27 cellular contexts compared by ENCODE assay signal in the genomic region with DNA sequence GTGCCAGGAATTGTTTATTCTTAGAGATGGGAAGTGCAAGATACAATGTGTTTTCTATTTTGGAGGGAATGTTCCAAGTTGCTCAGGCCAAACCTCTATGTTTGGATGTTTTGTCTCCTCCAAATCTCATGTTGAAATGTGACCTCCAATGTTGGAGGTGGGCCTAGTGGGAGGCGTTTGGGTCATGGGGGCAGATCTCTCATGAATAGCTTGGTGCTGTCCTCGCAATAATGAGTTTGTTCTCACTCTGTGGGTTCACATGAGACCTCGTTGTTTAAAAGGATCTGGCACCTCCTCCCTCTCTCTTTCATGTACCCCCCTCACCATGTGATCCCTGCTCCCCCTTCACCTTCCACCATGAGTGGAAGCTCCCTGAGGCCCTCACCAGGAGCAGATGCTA. TPM values are rescaled to one million over a fixed set of nuclear protein-coding genes. Genes with fewer than 3 reads are reported as not detected.
"Had no signal": no experiment of that assay in that cellular context is flagged by ENCODE, and none has a peak within 500 bp of the region (broad histone marks: within the 10 kb centered on the region; RNA-seq: fewer than 3 reads in every experiment).

No MANE protein-coding gene starts in this region.

- H3K4me1 ChIP-seq: foreskin keratinocyte, gastroesophageal sphincter, lower lobe of right lung, prostate gland, upper lobe of right lung, uterus had no signal

- H3K27ac ChIP-seq: dorsolateral prefrontal cortex, foreskin keratinocyte, gastroesophageal sphincter, heart left ventricle, hepatocyte, left ventricle myocardium inferior, lower lobe of right lung, prostate gland, right atrium auricular region, skin epidermis, spleen, thoracic aorta, transverse colon, upper lobe of right lung, uterus had no signal

- H3K27me3 ChIP-seq: right atrium auricular region, transverse colon, upper lobe of right lung, uterus had no signal

- H2AFZ ChIP-seq: hepatocyte had no signal

- ATAC-seq: foreskin keratinocyte; gastroesophageal sphincter; heart left ventricle; left colon; lower lobe of right lung; stimulated activated memory B cell treated with anti-CD40 and anti-IgM and Interleukin-4, amounts not matched to agents 10 μg/mL and 1 μg/mL and 100 μg/mL, for 72 hours; stimulated activated naive CD8-positive, alpha-beta T cell treated with anti-CD3 and anti-CD28 coated beads, Interleukin-15, Interleukin-2, amounts not matched to agents 100 U/mL and 50 U/mL, for 24 hours; upper lobe of right lung had no signal

- H3K4me2 ChIP-seq: hepatocyte had no signal

- H3K79me2 ChIP-seq: hepatocyte had no signal

- H3K9me3 ChIP-seq: gastroesophageal sphincter, heart left ventricle, left ventricle myocardium inferior, lower lobe of right lung, prostate gland, right atrium auricular region, spleen, thoracic aorta, transverse colon, upper lobe of right lung, uterus had no signal

- H3K4me3 ChIP-seq: dorsolateral prefrontal cortex, gastroesophageal sphincter, heart left ventricle, hepatocyte, left ventricle myocardium inferior, lower lobe of right lung, prostate gland, right atrium auricular region, skin epidermis, spleen, thoracic aorta, transverse colon, upper lobe of right lung, uterus had no signal

- H3K36me3 ChIP-seq: gastroesophageal sphincter, heart left ventricle, left ventricle myocardium inferior, lower lobe of right lung, prostate gland, right atrium auricular region, spleen, thoracic aorta, transverse colon, upper lobe of right lung, uterus had no signal

- DNase-seq: cerebellar nuclear complex; effector CD4-positive, alpha-beta T cell; foreskin keratinocyte; heart left ventricle; left ventricle myocardium inferior; lower lobe of right lung; natural killer cell; spleen; stimulated activated CD4-positive, alpha-beta T cell treated with anti-CD3 and anti-CD28 coated beads, Interleukin-4, amount 100 ng/mL, for 4 hours; stimulated activated naive CD8-positive, alpha-beta T cell treated with anti-CD3 and anti-CD28 coated beads, Interleukin-15, Interleukin-2, amounts not matched to agents 100 U/mL and 50 U/mL, for 24 hours; substantia nigra; transverse colon; upper lobe of right lung; uterus had no signal

RNA-seq across cellular contexts. Expression of a gene that starts 8.3 kb away (rescaled TPM):
- total RNA-seq: foreskin keratinocyte, kidney epithelial cell, mononuclear cell, natural killer cell had no signal

RNA-seq across cellular contexts. Expression of a gene that starts 30.6 kb away (rescaled TPM):
- total RNA-seq: fibroblast of lung, foreskin keratinocyte, gastroesophageal sphincter, heart left ventricle, hepatocyte, kidney epithelial cell, left colon, left ventricle myocardium inferior, lower lobe of right lung, mononuclear cell, natural killer cell, osteoblast, prostate gland, spleen, thoracic aorta, transverse colon, upper lobe of right lung, uterus had no signal

RNA-seq across cellular contexts. Expression of a gene that starts 56.5 kb away (rescaled TPM):
- total RNA-seq: fibroblast of lung, foreskin keratinocyte, gastroesophageal sphincter, heart left ventricle, kidney epithelial cell, left colon, left ventricle myocardium inferior, lower lobe of right lung, mononuclear cell, natural killer cell, osteoblast, prostate gland, right atrium auricular region, spleen, thoracic aorta, transverse colon, upper lobe of right lung, uterus had no signal
